In the genomic region with DNA sequence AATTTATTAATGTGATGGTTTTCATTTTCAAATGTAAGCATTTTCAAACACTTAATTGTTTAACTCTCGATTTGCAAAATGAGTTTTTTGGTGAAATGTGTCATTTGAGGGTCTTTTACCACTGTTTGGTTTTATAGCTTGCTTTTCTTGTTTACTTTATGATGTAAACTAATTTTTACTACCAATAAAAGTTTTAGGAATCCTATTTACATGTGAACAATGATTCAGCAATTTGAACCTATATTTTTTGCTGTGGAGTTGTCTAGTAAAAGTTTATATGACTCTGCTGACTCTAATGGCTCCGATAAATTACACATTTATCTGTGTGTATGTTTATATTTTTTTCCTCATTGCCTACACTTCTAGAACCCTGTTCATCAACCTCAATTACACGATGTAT, we compare ENCODE assay signal across 20 cellular contexts.
"Had no signal": no experiment of that assay in that cellular context is flagged by ENCODE, and none has a peak within 500 bp of the region (broad histone marks: within the 10 kb centered on the region; RNA-seq: fewer than 3 reads in every experiment).

No MANE protein-coding gene starts in this region.

- H3K27ac Mint-ChIP-seq: activated naive CD8-positive, alpha-beta T cell; activated T-helper 2 cell treated with anti-CD3 and anti-CD28 coated beads, Interferon-gamma antibody, Interleukin-2, Interleukin-4, amounts not matched to agents 10 μg/mL and 5 μg/mL and 100 μg/mL, durations not matched to agents 14 hours and 24 hours and 36 hours; natural killer cell; progenitor cell of endocrine pancreas; stimulated activated effector memory CD8-positive, alpha-beta T cell treated with anti-CD3 and anti-CD28 coated beads, Interleukin-12 subunit alpha, Interleukin-12 subunit beta, amount 100 ng/mL, for 72 hours; stimulated activated naive CD8-positive, alpha-beta T cell treated with anti-CD3 and anti-CD28 coated beads, Interleukin-15, amount 100 ng/mL, for 72 hours had no signal

- H3K27me3 ChIP-seq: heart right ventricle, suprapubic skin, uterus had no signal

- H3K4me1 Mint-ChIP-seq: central memory CD8-positive, alpha-beta T cell; natural killer cell; stimulated activated effector memory CD8-positive, alpha-beta T cell treated with anti-CD3 and anti-CD28 coated beads, Interleukin-12 subunit alpha, Interleukin-12 subunit beta, amount 100 ng/mL, for 72 hours; stimulated activated naive CD8-positive, alpha-beta T cell treated with anti-CD3 and anti-CD28 coated beads, Interleukin-15, amount 100 ng/mL, for 72 hours had no signal

- DNase-seq: activated CD4-positive, alpha-beta T cell treated with anti-CD3 and anti-CD28 coated beads for 4 hours; activated CD4-positive, alpha-beta T cell treated with anti-CD3 and anti-CD28 coated beads, Interleukin-2, amount 50 U/mL, for 48 hours; activated CD4-positive, CD25-positive, alpha-beta regulatory T cell; activated CD8-positive, alpha-beta memory T cell treated with anti-CD3 and anti-CD28 coated beads, Interleukin-2, amount 50 U/mL, for 48 hours; activated naive CD4-positive, alpha-beta T cell; activated T-cell treated with anti-CD3 and anti-CD28 coated beads, Interleukin-2, amount 50 U/mL, for 4 hours; effector memory CD4-positive, alpha-beta T cell; natural killer cell; stimulated activated CD4-positive, alpha-beta T cell treated with anti-CD3 and anti-CD28 coated beads, Interleukin-12 subunit alpha, Interleukin-12 subunit beta, amount 100 ng/mL, for 4 hours; stimulated activated naive CD8-positive, alpha-beta T cell treated with anti-CD3 and anti-CD28 coated beads, Interleukin-15, amount 100 ng/mL, for 72 hours; T-helper 9 cell; trophoblast cell had no signal

- H3K9me3 Mint-ChIP-seq: activated T-cell treated with anti-CD3 and anti-CD28 coated beads, Interleukin-2, amount 50 U/mL, for 4 hours; activated T-helper 2 cell treated with anti-CD3 and anti-CD28 coated beads, Interferon-gamma antibody, Interleukin-2, Interleukin-4, amounts not matched to agents 10 μg/mL and 5 μg/mL and 100 μg/mL, durations not matched to agents 14 hours and 24 hours and 36 hours; central memory CD8-positive, alpha-beta T cell; stimulated activated effector memory CD8-positive, alpha-beta T cell treated with anti-CD3 and anti-CD28 coated beads, Interleukin-12 subunit alpha, Interleukin-12 subunit beta, amount 100 ng/mL, for 72 hours; stimulated activated naive CD8-positive, alpha-beta T cell treated with anti-CD3 and anti-CD28 coated beads, Interleukin-15, amount 100 ng/mL, for 72 hours had no signal

- H3K4me3 Mint-ChIP-seq: activated naive CD8-positive, alpha-beta T cell; activated T-cell treated with anti-CD3 and anti-CD28 coated beads, Interleukin-2, amount 50 U/mL, for 4 hours; central memory CD8-positive, alpha-beta T cell; natural killer cell; stimulated activated effector memory CD8-positive, alpha-beta T cell treated with anti-CD3 and anti-CD28 coated beads, Interleukin-12 subunit alpha, Interleukin-12 subunit beta, amount 100 ng/mL, for 72 hours; stimulated activated naive CD8-positive, alpha-beta T cell treated with anti-CD3 and anti-CD28 coated beads, Interleukin-15, amount 100 ng/mL, for 72 hours had no signal

- H3K36me3 Mint-ChIP-seq: activated naive CD8-positive, alpha-beta T cell; natural killer cell; stimulated activated effector memory CD8-positive, alpha-beta T cell treated with anti-CD3 and anti-CD28 coated beads, Interleukin-12 subunit alpha, Interleukin-12 subunit beta, amount 100 ng/mL, for 72 hours had no signal

- H3K4me1 ChIP-seq: uterus had no signal

- H3K4me3 ChIP-seq: heart right ventricle, suprapubic skin, uterus had no signal

- H3K27me3 Mint-ChIP-seq: central memory CD8-positive, alpha-beta T cell; progenitor cell of endocrine pancreas; stimulated activated naive CD8-positive, alpha-beta T cell treated with anti-CD3 and anti-CD28 coated beads, Interleukin-15, amount 100 ng/mL, for 72 hours had no signal

- H3K36me3 ChIP-seq: heart right ventricle, suprapubic skin, uterus had no signal

- H3K27ac ChIP-seq: suprapubic skin had no signal

- H3K9me3 ChIP-seq: heart right ventricle, suprapubic skin, uterus had no signal

- ATAC-seq: activated T-cell treated with anti-CD3 and anti-CD28 coated beads, Interleukin-2, amount 50 U/mL, for 4 hours; natural killer cell; stimulated activated effector memory CD8-positive, alpha-beta T cell treated with anti-CD3 and anti-CD28 coated beads, Interleukin-12 subunit alpha, Interleukin-12 subunit beta, amount 100 ng/mL, for 72 hours; stimulated activated naive CD8-positive, alpha-beta T cell treated with anti-CD3 and anti-CD28 coated beads, Interleukin-15, amount 100 ng/mL, for 72 hours had no signal
